In the genomic region with DNA sequence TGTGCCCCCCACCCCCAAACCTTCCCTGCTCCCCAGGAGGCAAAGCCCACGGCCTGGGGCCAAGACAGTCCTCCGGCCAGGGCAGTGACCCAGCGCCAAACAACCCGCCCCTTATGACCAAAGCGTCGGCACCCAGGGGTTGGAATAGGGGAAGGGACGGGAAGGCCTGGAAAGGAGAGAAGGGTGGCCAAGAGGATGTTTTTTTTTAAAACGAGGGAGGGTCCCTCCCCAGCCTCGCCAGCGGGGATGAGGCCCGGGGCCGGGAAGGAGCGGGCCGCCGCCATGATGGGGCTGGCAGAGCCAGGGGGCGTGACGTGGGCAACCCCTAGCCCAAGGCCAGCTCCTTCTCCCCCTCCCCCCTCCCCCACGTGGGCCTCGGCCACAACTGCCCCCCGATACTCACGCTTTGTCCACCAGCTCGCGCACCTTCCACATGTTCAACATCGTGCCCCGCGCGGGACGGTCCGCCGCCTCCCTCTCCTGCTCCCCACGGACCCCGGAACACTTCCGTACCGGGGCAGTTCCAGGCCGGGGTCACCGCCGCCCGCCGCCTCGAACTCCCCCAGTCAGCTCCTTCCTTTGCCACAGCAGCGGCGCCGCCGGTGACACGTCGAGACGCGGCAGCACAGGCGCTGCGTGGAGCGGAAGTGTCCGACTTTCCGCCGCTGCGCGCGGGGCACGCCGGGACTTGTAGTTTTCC, we compare ENCODE assay signal across 8 cellular contexts.
DNase-seq lines count a peak whose midpoint lies in the region; ATAC-seq lines count a peak whose summit lies in the region.

A gene (minus strand): TSS at position 619 of the 700 bp plus-strand sequence. CDS start 175 bp downstream, at position 444.

- peak within 1 kb of the TSS; percentile 96 for H3K4me3 Mint-ChIP-seq in central memory CD8-positive, alpha-beta T cell

- no peaks in the 10 kb centered on the region for H3K9me3 Mint-ChIP-seq in central memory CD8-positive, alpha-beta T cell

- H3K27ac Mint-ChIP-seq in central memory CD8-positive, alpha-beta T cell (ENCODE audit: low read depth) = peak within 1 kb of the TSS; percentile 93

- H3K36me3 Mint-ChIP-seq in central memory CD8-positive, alpha-beta T cell (ENCODE audit: insufficient read depth) = peaks cover 14% of the 10 kb centered on the region

- peak; percentile 33 for ATAC-seq in GM18873 (IDR thresholded peaks at IDR 0.05; ENCODE audit: low FRiP score, unreplicated experiment)
- ATAC-seq in HG03159 (IDR thresholded peaks at IDR 0.05; ENCODE audit: unreplicated experiment) = peak; percentile 47
- ATAC-seq in activated CD4-positive, CD25-positive, alpha-beta regulatory T cell treated with anti-CD3 and anti-CD28 coated beads, Interleukin-2, amount 50 U/mL, for 24 hours = peak; percentile 83 to 89
- peak; percentile 92 for ATAC-seq in central memory CD8-positive, alpha-beta T cell (replicated peaks; ENCODE audit: extremely low read depth, poor library complexity, severe bottlenecking)

- H3K4me1 Mint-ChIP-seq in central memory CD8-positive, alpha-beta T cell = peaks cover 59% of the 10 kb centered on the region

- in situ Hi-C loops in ACHN (cut with HindIII; ENCODE audit: low pct_ligation_motif_present, low pct_unique_long_range_greater_than_20kb, low sequenced_read_pairs) = no loop called here

- peak; percentile 89 for DNase-seq in ACHN
- peak; percentile 53 for DNase-seq in NCI-H345 treated with DMSO at 0.1 percent for 48 hours (lab: John Stamatoyannopoulos, UW; ENCODE audit: unreplicated experiment)
- peak; percentile 72 to 74 for DNase-seq in central memory CD8-positive, alpha-beta T cell (ENCODE audit: low spot score in 2 of 2)
- DNase-seq in inferior parietal cortex (ENCODE audit: extremely low spot score) = peak; percentile 91
- peak; percentile 77 to 85 for DNase-seq in stimulated activated CD4-positive, alpha-beta T cell treated with anti-CD3 and anti-CD28 coated beads, Interleukin-12 subunit alpha, Interleukin-12 subunit beta, amount 100 ng/mL, for 24 hours (ENCODE audit: low read depth in 2 of 2)

- H3K27me3 Mint-ChIP-seq in central memory CD8-positive, alpha-beta T cell = no peaks in the 10 kb centered on the region

Comparison
In these comparisons a context has a peak if more than half of its experiments do, and no peak if none do; other contexts are left out.
1. Peak in every context shown above with its lines: DNase-seq and ATAC-seq.
2. ATAC-seq: peak in every context shown above with its lines; median percentile 92 in central memory CD8-positive, alpha-beta T cell; 86 in activated CD4-positive, CD25-positive, alpha-beta regulatory T cell treated with anti-CD3 and anti-CD28 coated beads, Interleukin-2, amount 50 U/mL, for 24 hours; 47 in HG03159; 33 in GM18873.